8 cellular contexts compared by ENCODE assay signal in genomic region chr12:31325877-31326631, GRCh38. TPM values are rescaled to one million over a fixed set of nuclear protein-coding genes. Genes with fewer than 3 reads are reported as not detected.
A peak's percentile ranks its signal among the peaks of the same experiment; 100 is the strongest.
DNase-seq lines count a peak whose midpoint lies in the region; ATAC-seq and TF ChIP-seq lines count a peak whose summit lies in the region.

A gene with protein sequence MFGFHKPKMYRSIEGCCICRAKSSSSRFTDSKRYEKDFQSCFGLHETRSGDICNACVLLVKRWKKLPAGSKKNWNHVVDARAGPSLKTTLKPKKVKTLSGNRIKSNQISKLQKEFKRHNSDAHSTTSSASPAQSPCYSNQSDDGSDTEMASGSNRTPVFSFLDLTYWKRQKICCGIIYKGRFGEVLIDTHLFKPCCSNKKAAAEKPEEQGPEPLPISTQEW (minus strand): TSS chr12:31326150. CDS start chr12:31298204, 27,946 bp downstream.

- H3K27ac ChIP-seq in H9 (ENCODE audit: insufficient read length, low read depth, low read length), result peak within 1 kb of the TSS; percentile 76

- H3K56ac ChIP-seq in H9 (ENCODE audit: insufficient read length, low read depth, low read length), result peak within 1 kb of the TSS; percentile 98

- H3K18ac ChIP-seq in H9 (ENCODE audit: insufficient read length, low read depth, low read length), result peak within 1 kb of the TSS; percentile 95

- no peak within 1 kb of the TSS for H3K23ac ChIP-seq in H9 (ENCODE audit: insufficient read length, low read depth, low read length)

- H3K4ac ChIP-seq in H9 (ENCODE audit: low read depth, low read length), result peak within 1 kb of the TSS; percentile 10; the same call in 1 of the 2 replicates

- H3K4me3 ChIP-seq in MG63, result peak within 1 kb of the TSS; percentile 90

- WGBS in H9 (ENCODE audit: extremely low coverage, insufficient read length, low lambda C conversion rate), result no CpG with 5 or more reads among the region's 55 CpGs

- H3K27ac Mint-ChIP-seq in H9 (peak within 1 kb of the TSS; percentile 99), nephron progenitor cell (peak within 1 kb of the TSS; percentile 100)
- H3K27ac Mint-ChIP-seq in stimulated activated naive CD8-positive, alpha-beta T cell treated with anti-CD3 and anti-CD28 coated beads, Interleukin-15, amount 100 ng/mL, for 72 hours, result peak within 1 kb of the TSS; percentile 96 to 98

- H3K27me3 ChIP-seq in H9 (ENCODE audit: insufficient read depth, low read length) (no peaks in the 10 kb centered on the region), MG63 (peaks cover 20% of the 10 kb centered on the region)

- H4K8ac ChIP-seq in H9 (replicated peaks; ENCODE audit: insufficient read length, low read depth, low read length), result peak within 1 kb of the TSS; percentile 68

- H2AFZ ChIP-seq in H9 (ENCODE audit: low read length), result no peak within 1 kb of the TSS

- H3K27me3 Mint-ChIP-seq in H9 (ENCODE audit: low read depth) (peaks cover 3% of the 10 kb centered on the region; the same call in 1 of the 2 replicates), nephron progenitor cell (ENCODE audit: low read depth, poor library complexity) (no peaks in the 10 kb centered on the region)
- H3K27me3 Mint-ChIP-seq in stimulated activated naive CD8-positive, alpha-beta T cell treated with anti-CD3 and anti-CD28 coated beads, Interleukin-15, amount 100 ng/mL, for 72 hours, result no peaks in the 10 kb centered on the region

- H3K36me3 Mint-ChIP-seq in H9 (ENCODE audit: insufficient read depth in 1 of 3, low read depth in 3 of 3), result peaks cover 15 to 20% (median 17%) of the 10 kb centered on the region in 3 experiments
- no peaks in the 10 kb centered on the region for H3K36me3 Mint-ChIP-seq in nephron progenitor cell (ENCODE audit: low read depth)

- H3K9ac ChIP-seq in H9 (ENCODE audit: extremely low read depth, insufficient read length, low read length), result peak within 1 kb of the TSS; percentile 99

- peak within 1 kb of the TSS; percentile 97 for H3K14ac ChIP-seq in H9 (ENCODE audit: insufficient read depth, low read length)

- H3K9me3 Mint-ChIP-seq in H9, result peaks cover 5 to 6% of the 10 kb centered on the region in 2 experiments; a peak in 4 of 5 replicates
- H3K9me3 Mint-ChIP-seq in nephron progenitor cell, result no peaks in the 10 kb centered on the region
- H3K9me3 Mint-ChIP-seq in stimulated activated naive CD8-positive, alpha-beta T cell treated with anti-CD3 and anti-CD28 coated beads, Interleukin-15, amount 100 ng/mL, for 72 hours, result no peaks in the 10 kb centered on the region

- peak within 1 kb of the TSS; percentile 98 for H3K4me2 ChIP-seq in H9 (ENCODE audit: insufficient read depth, insufficient read length, low read length)

- no peaks in the 10 kb centered on the region for H4K20me1 ChIP-seq in H9 (ENCODE audit: control insufficient read depth, insufficient read depth, insufficient read length)

- DNase-seq in ELR (ENCODE audit: low read depth) (peak; percentile 99), H9 (peak; percentile 100), MG63 (peak; percentile 100), SHP77 treated with DMSO at 0.1 percent for 48 hours (lab: John Stamatoyannopoulos, UW) (peak; percentile 100), fibroblast of the conjunctiva (ENCODE audit: low read depth) (peak; percentile 96), nephron progenitor cell (peak; percentile 100)
- DNase-seq in activated effector memory CD4-positive, alpha-beta T cell treated with anti-CD3 and anti-CD28 coated beads, Interleukin-2, amount 50 U/mL, for 16 hours, result peak; percentile 99
- DNase-seq in stimulated activated naive CD8-positive, alpha-beta T cell treated with anti-CD3 and anti-CD28 coated beads, Interleukin-15, amount 100 ng/mL, for 72 hours, result peak; percentile 95 to 98

- H3K9me3 ChIP-seq in H9 (ENCODE audit: control insufficient read depth, low read depth, low read length) (no peaks in the 10 kb centered on the region), MG63 (peaks cover 2% of the 10 kb centered on the region)

- no peak for TF ChIP-seq CTCF in H9 (conservative IDR thresholded peaks at IDR 0.05)
- no peak for TF ChIP-seq CTCF in nephron progenitor cell (IDR thresholded peaks at IDR 0.05)

- H3K4me1 ChIP-seq in H9 (ENCODE audit: insufficient read depth, low read length), result no peaks in the 10 kb centered on the region

- peaks cover 46% of the 10 kb centered on the region for H3K79me2 ChIP-seq in H9 (ENCODE audit: insufficient read depth, low read length)

- no peak within 1 kb of the TSS for H2BK20ac ChIP-seq in H9 (ENCODE audit: low read depth, low read length, poor library complexity, severe bottlenecking)

- peaks cover 32 to 34% of the 10 kb centered on the region in 2 experiments for H3K4me1 Mint-ChIP-seq in H9
- H3K4me1 Mint-ChIP-seq in nephron progenitor cell, result peaks cover 36% of the 10 kb centered on the region
- peaks cover 38% of the 10 kb centered on the region for H3K4me1 Mint-ChIP-seq in stimulated activated naive CD8-positive, alpha-beta T cell treated with anti-CD3 and anti-CD28 coated beads, Interleukin-15, amount 100 ng/mL, for 72 hours

- H3K79me1 ChIP-seq in H9 (ENCODE audit: insufficient read depth, low read depth, low read length, poor library complexity, severe bottlenecking), result no peaks in the 10 kb centered on the region

- no peak within 1 kb of the TSS for H2BK15ac ChIP-seq in H9 (ENCODE audit: low read depth, low read length)

- no peak within 1 kb of the TSS for H2AK5ac ChIP-seq in H9 (ENCODE audit: insufficient read length, low read length)

- H2BK5ac ChIP-seq in H9 (ENCODE audit: insufficient read length, low read length), result peak within 1 kb of the TSS; percentile 47

- no peak within 1 kb of the TSS for H2BK12ac ChIP-seq in H9 (ENCODE audit: insufficient read length, low read depth, low read length)

- peaks cover 16% of the 10 kb centered on the region for H3K23me2 ChIP-seq in H9 (ENCODE audit: insufficient read length, low read depth, low read length, poor library complexity, severe bottlenecking)

- H3K36me3 ChIP-seq in MG63, result peaks cover 9% of the 10 kb centered on the region; the same call in 1 of the 2 replicates

- H3T11ph ChIP-seq in H9 (ENCODE audit: low read length), result no peak within 1 kb of the TSS

- H3K4me3 Mint-ChIP-seq in H9 (peak within 1 kb of the TSS; percentile 99), nephron progenitor cell (peak within 1 kb of the TSS; percentile 100)
- H3K4me3 Mint-ChIP-seq in stimulated activated naive CD8-positive, alpha-beta T cell treated with anti-CD3 and anti-CD28 coated beads, Interleukin-15, amount 100 ng/mL, for 72 hours, result peak within 1 kb of the TSS; percentile 88 to 90

- peak within 1 kb of the TSS; percentile 91 for H2BK120ac ChIP-seq in H9 (ENCODE audit: low read depth, low read length, poor library complexity, severe bottlenecking)

- peak within 1 kb of the TSS; percentile 76 for H4K5ac ChIP-seq in H9 (ENCODE audit: insufficient read length, low read depth, low read length)

- H4K91ac ChIP-seq in H9 (ENCODE audit: insufficient read length, low read depth, low read length), result peak within 1 kb of the TSS; percentile 99

- ATAC-seq in stimulated activated naive CD8-positive, alpha-beta T cell treated with anti-CD3 and anti-CD28 coated beads, Interleukin-15, amount 100 ng/mL, for 72 hours, result peak; percentile 65

RNA-seq across cellular contexts. Expression of the gene that starts here (rescaled TPM):
- 497 and 501 TPM in 2 replicates for total RNA-seq in H9 (2021)
- total RNA-seq in MG63 (2014; rRNA removed; shearing (Covaris generic); ENCODE audit: low replicate concordance), result 67.6 and 136 TPM in 2 replicates

Comparison
In these comparisons a context has a peak if more than half of its experiments do, and no peak if none do; other contexts are left out.
1. Peak in every context shown above with its lines: DNase-seq, ATAC-seq, H3K4me3 ChIP-seq and H3K27ac ChIP-seq.